Comparison of ENCODE assay signal across 14 cellular contexts in the genomic region with DNA sequence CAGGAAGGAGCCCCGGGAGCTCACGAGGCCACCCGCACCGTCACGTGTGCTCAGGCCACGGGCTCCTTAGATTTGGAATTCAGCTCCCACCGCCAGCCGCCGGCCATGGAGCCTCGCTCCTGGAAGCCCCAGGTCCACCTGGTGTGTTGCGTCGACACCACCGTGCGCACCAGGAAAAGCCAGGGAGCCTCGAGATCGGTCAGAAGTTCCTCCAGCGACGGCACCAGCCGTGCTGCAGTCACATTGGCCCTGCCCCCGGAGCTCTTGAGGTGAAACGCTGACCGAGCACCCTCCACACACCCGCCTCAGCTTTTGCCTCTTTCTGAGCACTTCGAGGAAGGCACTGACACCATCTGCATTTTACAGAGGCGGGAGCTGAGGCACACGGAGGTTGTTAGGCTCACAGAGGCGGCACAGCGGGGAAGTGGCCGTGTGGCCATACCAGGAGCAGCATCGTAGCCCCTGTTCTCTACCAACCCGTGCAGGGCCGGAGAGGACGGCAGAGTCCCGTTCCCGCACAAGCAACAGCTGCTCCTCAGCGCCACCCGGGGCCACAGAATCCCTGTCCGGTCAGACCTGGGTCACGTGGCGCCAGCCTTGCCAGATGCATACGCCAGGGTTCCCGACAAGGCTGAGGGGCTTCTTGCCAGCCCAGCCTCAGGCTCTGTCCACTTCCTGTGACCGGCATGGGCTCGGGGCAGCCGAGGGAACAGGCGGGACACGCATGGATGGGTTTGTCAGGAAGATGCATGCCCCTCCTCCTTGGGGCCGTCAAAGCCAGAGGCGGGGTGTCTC. TPM values are rescaled to one million over a fixed set of nuclear protein-coding genes. Genes with fewer than 3 reads are reported as not detected.
DNase-seq lines count a peak whose midpoint lies in the region; ATAC-seq, FAIRE-seq and TF ChIP-seq lines count a peak whose summit lies in the region.
"Had no signal": no experiment of that assay in that cellular context is flagged by ENCODE, and none has a peak within 500 bp of the region (broad histone marks: within the 10 kb centered on the region; RNA-seq: fewer than 3 reads in every experiment).

No MANE protein-coding gene starts in this region.

- peaks cover 20% of the 10 kb centered on the region for H4K20me1 ChIP-seq in K562 (replicated peaks; ENCODE audit: control insufficient read depth, insufficient read depth, low read length)
- H4K20me1 ChIP-seq in osteoblast (ENCODE audit: insufficient read depth, low read length) = no peaks in the 10 kb centered on the region

- no peak for TF ChIP-seq RAD21 in K562 (CRISPR knock-in tag; conservative IDR thresholded peaks at IDR 0.05 in 1 of 2, IDR thresholded peaks at IDR 0.05 in 1 of 2)

- no peak for TF ChIP-seq CTCF in HEK293 (tag by site-specific recombination; IDR thresholded peaks at IDR 0.05)
- no peak for TF ChIP-seq CTCF in K562 (IDR thresholded peaks at IDR 0.05 in 2 of 3, conservative IDR thresholded peaks at IDR 0.05 in 1 of 3; ENCODE audit: insufficient read depth in 2 of 3, low read depth in 1 of 3, low read length in 3 of 3)
- TF ChIP-seq CTCF in osteoblast (IDR thresholded peaks at IDR 0.05; ENCODE audit: extremely low read depth, low read depth, low read length) = no peak

- peaks cover 42 to 86% of the 10 kb centered on the region in 2 experiments; a peak in 4 of 5 replicates for H3K27me3 ChIP-seq in K562 (ENCODE audit: control insufficient read depth in 2 of 2, insufficient read depth in 2 of 2, low read length in 2 of 2)
- peaks cover 21% of the 10 kb centered on the region for H3K27me3 ChIP-seq in osteoblast (ENCODE audit: insufficient read depth, low read length)

- 0 out of 4 replicates have a peak overlapping the region, but pooled peaks of 1 of the 2 experiments have one; percentile 26 for H3K9ac ChIP-seq in K562 (ENCODE audit: insufficient read depth in 1 of 2, low read depth in 2 of 2, low read length in 2 of 2)

- H3K9me3 ChIP-seq in HEK293 (ENCODE audit: control insufficient read depth, insufficient read depth, low read depth, low read length) (no peaks in the 10 kb centered on the region), K562 (replicated peaks; ENCODE audit: control insufficient read depth, insufficient read depth, low read depth, low read length) (no peaks in the 10 kb centered on the region), osteoblast (ENCODE audit: low read depth, low read length) (no peaks in the 10 kb centered on the region)

- in situ Hi-C loops in K562 (cut with MboI) = no loop called here

- ATAC-seq in K562 (peak; percentile 48), GM21390 (IDR thresholded peaks at IDR 0.05; ENCODE audit: unreplicated experiment) (no peak)
- ATAC-seq: activated T-cell treated with anti-CD3 and anti-CD28 coated beads, Interleukin-2, amount 50 U/mL, for 4 hours had no signal

- TF ChIP-seq POLR2A in K562 (conservative IDR thresholded peaks at IDR 0.05) = no peak

- H3K4me1 ChIP-seq in HEK293 (ENCODE audit: control insufficient read depth, insufficient read depth, low read length) (no peaks in the 10 kb centered on the region), K562 (replicated peaks in 1 of 2; ENCODE audit: control insufficient read depth in 2 of 2, insufficient read depth in 2 of 2, low read length in 2 of 2) (peaks cover 0 to 39% of the 10 kb centered on the region in 2 experiments; a peak in 1 of 5 replicates), osteoblast (ENCODE audit: insufficient read depth, low read length) (no peaks in the 10 kb centered on the region)

- intact Hi-C loops in K562 (cut with micrococcal nuclease) = no loop called here

- no peak overlapping the region for H2AFZ ChIP-seq in K562 (ENCODE audit: low read depth, low read length)
- H2AFZ ChIP-seq in osteoblast (ENCODE audit: low read length) = no peak overlapping the region

- H3K79me2 ChIP-seq in K562 (ENCODE audit: control insufficient read depth, insufficient read depth, low read length) = no peaks in the 10 kb centered on the region
- H3K79me2 ChIP-seq in osteoblast (ENCODE audit: insufficient read depth, low read length) = no peaks in the 10 kb centered on the region

- TF ChIP-seq EP300 in K562 (IDR thresholded peaks at IDR 0.05; ENCODE audit: low read length) = no peak

- POLR2A ChIA-PET in HEK293 (lab: Yijun Ruan, JAX) = interaction anchor here (0.6 to 1.0 kb wide), 5 partner anchors 12 to 796 kb away, joined by 3 to 7 read pairs (median 3); no protein-coding TSS in a partner anchor
- POLR2A ChIA-PET in K562 (lab: Yijun Ruan, JAX) = interaction anchor here (0.6 to 1.7 kb wide), 4 partner anchors 11 to 476 kb away, joined by 3 to 8 read pairs (median 3); a partner anchor contains a TSS

- H3K4me2 ChIP-seq in K562 (ENCODE audit: insufficient read depth, low read length) (no peak overlapping the region), osteoblast (ENCODE audit: insufficient read depth, low read length) (peak overlapping the region; percentile 36)

- FAIRE-seq in K562 (lab: Jason Lieb, UNC) = no peak
- no peak for FAIRE-seq in RCC 7860 (lab: Jason Lieb, UNC)

- WGBS in K562 (ENCODE audit: insufficient coverage, low coverage, missing lambda C conversion rate) = 6% methylated on average over 43 of the region's 49 CpGs

- H3K4me3 ChIP-seq in HEK293 (ENCODE audit: low read depth, low read length) = no peak overlapping the region
- H3K4me3 ChIP-seq in K562 = no peak overlapping the region
- H3K4me3 ChIP-seq in osteoblast (ENCODE audit: insufficient read depth, low read length) = no peak overlapping the region

- no peaks in the 10 kb centered on the region for H3K36me3 ChIP-seq in HEK293 (ENCODE audit: control insufficient read depth in 2 of 2, insufficient read depth in 1 of 2, low read length in 2 of 2)
- no peaks in the 10 kb centered on the region for H3K36me3 ChIP-seq in K562 (ENCODE audit: control insufficient read depth, insufficient read depth, low read length)
- no peaks in the 10 kb centered on the region for H3K36me3 ChIP-seq in osteoblast (ENCODE audit: insufficient read depth, low read length)

- CTCF ChIA-PET in HEK293 (lab: Yijun Ruan, JAX) = interaction anchor here (0.9 to 5.1 kb wide), 2 partner anchors 12 to 23 kb away, joined by 4 to 29 read pairs; no protein-coding TSS in a partner anchor
- CTCF ChIA-PET in K562 (lab: Yijun Ruan, JAX; ENCODE audit: low intra/inter-chr PET ratio) = no interaction called here

- BruUV-seq in K562 (replicated peaks; lab: Mats Ljungman, UMichigan) = no TSS peak

- no peaks in the 10 kb centered on the region for H3K9me1 ChIP-seq in K562 (ENCODE audit: control insufficient read depth, insufficient read depth, low read length)

- DNase-seq in COLO668 (lab: John Stamatoyannopoulos, UW; ENCODE audit: unreplicated experiment) = peak; percentile 56
- peak in 1 of 4 experiments; percentile 32 for DNase-seq in K562 (ENCODE audit: extremely low read depth in 1 of 4, low spot score in 3 of 4)
- peak; percentile 80 for DNase-seq in osteoblast (ENCODE audit: insufficient read length, low spot score, missing footprints)
- DNase-seq in NCI-H1694 treated with DMSO at 0.1 percent for 48 hours (lab: John Stamatoyannopoulos, UW) = no peak
- DNase-seq in RCC 7860 (ENCODE audit: low spot score) = no peak
- DNase-seq: activated CD4-positive, alpha-beta T cell treated with anti-CD3 and anti-CD28 coated beads for 4 hours; activated T-cell treated with anti-CD3 and anti-CD28 coated beads, Interleukin-2, amount 50 U/mL, for 4 hours; amniotic stem cell; NCI-H2107; stimulated activated naive CD4-positive, alpha-beta T cell treated with Interleukin-2 at 50 U/mL for 16 hours had no signal

- no peak overlapping the region for H3K27ac ChIP-seq in HEK293 (ENCODE audit: extremely low read depth, low read depth, low read length)
- no peak overlapping the region for H3K27ac ChIP-seq in K562 (ENCODE audit: extremely low read depth, low read depth, low read length)
- H3K27ac ChIP-seq in osteoblast (ENCODE audit: low read depth, low read length) = no peak overlapping the region

RNA-seq across cellular contexts. Expression of a gene that starts 7.6 kb away (rescaled TPM):
- not detected in 2 replicates for total RNA-seq in K562 (2011; cell fraction: chromatin; rRNA removed; ENCODE audit: low replicate concordance)
- not detected in 2 replicates for total RNA-seq in K562 (2011; cell fraction: nucleolus; rRNA removed)
- total RNA-seq in K562 (2011; cell fraction: nucleoplasm; rRNA removed) = not detected in 2 replicates
- total RNA-seq in K562 (2014; rRNA removed) (not detected in 2 replicates), K562 (2014; rRNA removed; fragmentation: Illumina TruSeq; extraction: Trizol) (not detected in 2 replicates), K562 (2015; rRNA removed; fragmentation: Illumina TruSeq; extraction: Trizol) (not detected in 2 replicates), K562 (2021) (not detected in 2 replicates), osteoblast (not detected in 2 replicates)
- polyA plus RNA-seq in K562 (2011; rRNA removed) (not detected in 2 replicates), K562 (2014; fragmentation: Illumina TruSeq; extraction: Trizol) (not detected in 2 replicates), K562 (2014; fragmentation: Nextera tagmentation; extraction: Ambion mirVana) (not detected), K562 (2014; rRNA removed) (not detected in 2 replicates)
- not detected in 2 replicates for polyA plus RNA-seq in K562 (2011; cell fraction: cytosol; rRNA removed)
- polyA plus RNA-seq in K562 (2011; cell fraction: nucleus; rRNA removed) = not detected in 2 replicates
- polyA plus RNA-seq in K562 (2012) = not detected in 2 replicates
- polyA minus RNA-seq in K562 (2011; rRNA and poly(A)+ RNA removed) = not detected in 2 replicates
- not detected in 2 replicates for polyA minus RNA-seq in K562 (2011; cell fraction: cytosol; rRNA and poly(A)+ RNA removed)
- not detected in 2 replicates for polyA minus RNA-seq in K562 (2011; cell fraction: nucleus; rRNA and poly(A)+ RNA removed)
- total RNA-seq: activated T-cell treated with anti-CD3 and anti-CD28 coated beads, Interleukin-2, amount 50 U/mL, for 4 hours; dermis microvascular lymphatic vessel endothelial cell; LHCN-M2 had no signal

RNA-seq across cellular contexts. Expression of a gene that starts 11.0 kb away (rescaled TPM):
- 0.51 and 0.74 TPM in 2 replicates for total RNA-seq in K562 (2011; cell fraction: chromatin; rRNA removed; ENCODE audit: low replicate concordance)
- total RNA-seq in K562 (2011; cell fraction: nucleolus; rRNA removed) = 1.3 and 1.4 TPM in 2 replicates
- total RNA-seq in K562 (2011; cell fraction: nucleoplasm; rRNA removed) = 0.46 and 0.88 TPM in 2 replicates
- total RNA-seq in K562 (2014; rRNA removed) = not detected in 2 replicates
- total RNA-seq in K562 (2014; rRNA removed; fragmentation: Illumina TruSeq; extraction: Trizol) = not detected in 2 replicates
- 0.14 TPM in 1 of 2 replicates, not detected in the other for total RNA-seq in K562 (2015; rRNA removed; fragmentation: Illumina TruSeq; extraction: Trizol)
- 0.18 and 0.27 TPM in 2 replicates for total RNA-seq in K562 (2021)
- 0.14 and 0.24 TPM in 2 replicates for polyA plus RNA-seq in K562 (2011; rRNA removed)
- 0.12 and 0.88 TPM in 2 replicates for polyA plus RNA-seq in K562 (2011; cell fraction: cytosol; rRNA removed)
- 1.5 and 2.8 TPM in 2 replicates for polyA plus RNA-seq in K562 (2011; cell fraction: nucleus; rRNA removed)
- 0.18 and 0.68 TPM in 2 replicates for polyA plus RNA-seq in K562 (2012)
- not detected in 2 replicates for polyA plus RNA-seq in K562 (2014; fragmentation: Illumina TruSeq; extraction: Trizol)
- polyA plus RNA-seq in K562 (2014; fragmentation: Nextera tagmentation; extraction: Ambion mirVana) = not detected
- polyA plus RNA-seq in K562 (2014; rRNA removed) = 0.16 and 0.19 TPM in 2 replicates
- not detected in 2 replicates for polyA minus RNA-seq in K562 (2011; rRNA and poly(A)+ RNA removed)
- not detected in 2 replicates for polyA minus RNA-seq in K562 (2011; cell fraction: cytosol; rRNA and poly(A)+ RNA removed)
- 0.44 and 0.81 TPM in 2 replicates for polyA minus RNA-seq in K562 (2011; cell fraction: nucleus; rRNA and poly(A)+ RNA removed)
- total RNA-seq in osteoblast = under 0.01 and 0.29 TPM in 2 replicates
- total RNA-seq: activated T-cell treated with anti-CD3 and anti-CD28 coated beads, Interleukin-2, amount 50 U/mL, for 4 hours; dermis microvascular lymphatic vessel endothelial cell; LHCN-M2 had no signal

RNA-seq across cellular contexts. Expression of a gene that starts 25.9 kb away (rescaled TPM):
- total RNA-seq in K562 (2011; cell fraction: chromatin; rRNA removed; ENCODE audit: low replicate concordance) = 379 and 853 TPM in 2 replicates
- 493 and 502 TPM in 2 replicates for total RNA-seq in K562 (2011; cell fraction: nucleolus; rRNA removed)
- total RNA-seq in K562 (2011; cell fraction: nucleoplasm; rRNA removed) = 305 and 355 TPM in 2 replicates
- total RNA-seq in K562 (2014; rRNA removed) = 42.4 and 44.3 TPM in 2 replicates
- total RNA-seq in K562 (2014; rRNA removed; fragmentation: Illumina TruSeq; extraction: Trizol) = 15.7 and 17.6 TPM in 2 replicates
- 33.5 and 33.9 TPM in 2 replicates for total RNA-seq in K562 (2015; rRNA removed; fragmentation: Illumina TruSeq; extraction: Trizol)
- total RNA-seq in K562 (2021) = 85.3 and 102 TPM in 2 replicates
- polyA plus RNA-seq in K562 (2011; rRNA removed) = 39.1 and 89.8 TPM in 2 replicates
- 59.1 and 89.5 TPM in 2 replicates for polyA plus RNA-seq in K562 (2011; cell fraction: cytosol; rRNA removed)
- 848 and 934 TPM in 2 replicates for polyA plus RNA-seq in K562 (2011; cell fraction: nucleus; rRNA removed)
- 64.7 and 85.4 TPM in 2 replicates for polyA plus RNA-seq in K562 (2012)
- polyA plus RNA-seq in K562 (2014; fragmentation: Illumina TruSeq; extraction: Trizol) = 24.9 and 45.2 TPM in 2 replicates
- under 1 TPM; 0.53 to 0.95 TPM for polyA plus RNA-seq in K562 (2014; fragmentation: Nextera tagmentation; extraction: Ambion mirVana)
- polyA plus RNA-seq in K562 (2014; rRNA removed) = 54.4 and 73.2 TPM in 2 replicates
- 24.6 and 29.9 TPM in 2 replicates for polyA minus RNA-seq in K562 (2011; rRNA and poly(A)+ RNA removed)
- 33.3 and 40.3 TPM in 2 replicates for polyA minus RNA-seq in K562 (2011; cell fraction: cytosol; rRNA and poly(A)+ RNA removed)
- polyA minus RNA-seq in K562 (2011; cell fraction: nucleus; rRNA and poly(A)+ RNA removed) = 103 and 183 TPM in 2 replicates
- total RNA-seq in osteoblast = 63.1 and 68.4 TPM in 2 replicates

RNA-seq across cellular contexts. Expression of a gene that starts 30.8 kb away (rescaled TPM):
- 41.5 and 53.5 TPM in 2 replicates for total RNA-seq in K562 (2011; cell fraction: chromatin; rRNA removed; ENCODE audit: low replicate concordance)
- 31.1 and 36.5 TPM in 2 replicates for total RNA-seq in K562 (2011; cell fraction: nucleolus; rRNA removed)
- 30.2 and 31.3 TPM in 2 replicates for total RNA-seq in K562 (2011; cell fraction: nucleoplasm; rRNA removed)
- 20.8 and 26.6 TPM in 2 replicates for total RNA-seq in K562 (2014; rRNA removed)
- 18.0 and 19.0 TPM in 2 replicates for total RNA-seq in K562 (2014; rRNA removed; fragmentation: Illumina TruSeq; extraction: Trizol)
- 26.5 and 27.8 TPM in 2 replicates for total RNA-seq in K562 (2015; rRNA removed; fragmentation: Illumina TruSeq; extraction: Trizol)
- total RNA-seq in K562 (2021) = 41.8 and 42.4 TPM in 2 replicates
- 20.5 and 27.9 TPM in 2 replicates for polyA plus RNA-seq in K562 (2011; rRNA removed)
- 21.3 and 25.6 TPM in 2 replicates for polyA plus RNA-seq in K562 (2011; cell fraction: cytosol; rRNA removed)
- 38.5 and 52.3 TPM in 2 replicates for polyA plus RNA-seq in K562 (2011; cell fraction: nucleus; rRNA removed)
- polyA plus RNA-seq in K562 (2012) = 27.6 and 28.6 TPM in 2 replicates
- 29.3 and 31.6 TPM in 2 replicates for polyA plus RNA-seq in K562 (2014; fragmentation: Illumina TruSeq; extraction: Trizol)
- 10 to 100 TPM; 10.1 to 11.1 TPM for polyA plus RNA-seq in K562 (2014; fragmentation: Nextera tagmentation; extraction: Ambion mirVana)
- 28.6 and 33.2 TPM in 2 replicates for polyA plus RNA-seq in K562 (2014; rRNA removed)
- polyA minus RNA-seq in K562 (2011; rRNA and poly(A)+ RNA removed) = 14.0 and 22.8 TPM in 2 replicates
- 24.0 and 25.9 TPM in 2 replicates for polyA minus RNA-seq in K562 (2011; cell fraction: cytosol; rRNA and poly(A)+ RNA removed)
- 8.9 and 11.0 TPM in 2 replicates for polyA minus RNA-seq in K562 (2011; cell fraction: nucleus; rRNA and poly(A)+ RNA removed)
- total RNA-seq in osteoblast = 23.9 and 26.8 TPM in 2 replicates

RNA-seq across cellular contexts. Expression of a gene that starts 46.3 kb away (rescaled TPM):
- 0.12 and 0.19 TPM in 2 replicates for total RNA-seq in K562 (2011; cell fraction: chromatin; rRNA removed; ENCODE audit: low replicate concordance)
- 0.26 and 0.33 TPM in 2 replicates for total RNA-seq in K562 (2011; cell fraction: nucleolus; rRNA removed)
- total RNA-seq in K562 (2011; cell fraction: nucleoplasm; rRNA removed) = 0.15 TPM in 1 of 2 replicates, not detected in the other
- total RNA-seq in K562 (2014; rRNA removed) (not detected in 2 replicates), K562 (2014; rRNA removed; fragmentation: Illumina TruSeq; extraction: Trizol) (not detected in 2 replicates), K562 (2015; rRNA removed; fragmentation: Illumina TruSeq; extraction: Trizol) (not detected in 2 replicates), K562 (2021) (not detected in 2 replicates), osteoblast (not detected in 2 replicates)
- polyA plus RNA-seq in K562 (2011; rRNA removed) (not detected in 2 replicates), K562 (2014; fragmentation: Illumina TruSeq; extraction: Trizol) (not detected in 2 replicates), K562 (2014; fragmentation: Nextera tagmentation; extraction: Ambion mirVana) (not detected), K562 (2014; rRNA removed) (not detected in 2 replicates)
- under 0.01 TPM in 1 of 2 replicates, not detected in the other for polyA plus RNA-seq in K562 (2011; cell fraction: cytosol; rRNA removed)
- 0.06 and 0.26 TPM in 2 replicates for polyA plus RNA-seq in K562 (2011; cell fraction: nucleus; rRNA removed)
- polyA plus RNA-seq in K562 (2012) = 0.06 TPM in 1 of 2 replicates, not detected in the other
- polyA minus RNA-seq in K562 (2011; rRNA and poly(A)+ RNA removed) = not detected in 2 replicates
- not detected in 2 replicates for polyA minus RNA-seq in K562 (2011; cell fraction: cytosol; rRNA and poly(A)+ RNA removed)
- not detected in 2 replicates for polyA minus RNA-seq in K562 (2011; cell fraction: nucleus; rRNA and poly(A)+ RNA removed)
- total RNA-seq: activated T-cell treated with anti-CD3 and anti-CD28 coated beads, Interleukin-2, amount 50 U/mL, for 4 hours; dermis microvascular lymphatic vessel endothelial cell had no signal

Comparison
In these comparisons a context has a peak if more than half of its experiments do, and no peak if none do; other contexts are left out.
1. DNase-seq: peak in COLO668 (single experiment) and osteoblast (single experiment); none in NCI-H1694 treated with DMSO at 0.1 percent for 48 hours (single experiment) and RCC 7860 (single experiment).